1 cellular context compared by ENCODE assay signal in genomic region chr5:39604491-39604890, GRCh38.
TF ChIP-seq lines count a peak whose summit lies in the region.

No MANE protein-coding gene starts in this region.

TF ChIP-seq in H1, 55 proteins besides CTCF, POLR2A, EP300 and RAD21:
- no peak for TF ChIP-seq EGR1 (IDR thresholded peaks at IDR 0.05; ENCODE audit: borderline replicate concordance, low read depth, low read length)
- TF ChIP-seq SP2 (IDR thresholded peaks at IDR 0.05; ENCODE audit: low read length), result no peak
- TF ChIP-seq JUN (IDR thresholded peaks at IDR 0.05; ENCODE audit: low read depth, low read length), result no peak
- TF ChIP-seq SRF (IDR thresholded peaks at IDR 0.05; ENCODE audit: low read depth, low read length), result no peak
- TF ChIP-seq BRCA1 (IDR thresholded peaks at IDR 0.05; ENCODE audit: low read depth, low read length), result no peak
- TF ChIP-seq TAF1 (IDR thresholded peaks at IDR 0.05; ENCODE audit: low read depth, low read length), result no peak
- TF ChIP-seq ATF2 (IDR thresholded peaks at IDR 0.05; ENCODE audit: low read length), result no peak
- no peak for TF ChIP-seq KDM4A (IDR thresholded peaks at IDR 0.05; ENCODE audit: low read depth, low read length, severe bottlenecking)
- TF ChIP-seq CHD7 (IDR thresholded peaks at IDR 0.05; ENCODE audit: insufficient replicate concordance, low read length), result no peak
- TF ChIP-seq ZNF274 (IDR thresholded peaks at IDR 0.05; ENCODE audit: borderline replicate concordance, extremely low read depth, low read length), result no peak
- no peak for TF ChIP-seq POU5F1 (IDR thresholded peaks at IDR 0.05; ENCODE audit: low read depth, low read length)
- no peak for TF ChIP-seq TEAD4 (IDR thresholded peaks at IDR 0.05; ENCODE audit: low read depth, low read length)
- TF ChIP-seq TCF12 (IDR thresholded peaks at IDR 0.05; ENCODE audit: low read depth, low read length), result no peak
